In the genomic region with DNA sequence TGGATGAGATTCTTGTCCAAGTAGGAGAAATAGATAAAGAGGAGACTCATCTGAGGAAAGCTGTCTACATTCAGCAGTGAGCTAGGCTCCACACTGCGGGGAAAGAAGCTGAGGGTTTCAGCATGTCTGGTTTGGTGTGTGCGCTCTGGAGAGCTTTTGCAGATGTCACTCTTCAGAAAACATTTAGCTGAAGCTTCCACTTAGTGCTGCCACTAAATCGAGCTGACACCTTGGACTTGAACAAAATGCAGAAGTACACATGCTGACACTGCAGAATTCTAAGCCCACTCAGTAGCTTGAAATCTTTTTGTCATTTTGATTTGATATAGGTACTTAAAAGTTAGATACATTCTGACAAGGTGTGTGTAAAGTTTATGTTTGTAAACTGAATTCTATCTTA, we compare ENCODE assay signal across 18 cellular contexts. TPM values are rescaled to one million over a fixed set of nuclear protein-coding genes. Genes with fewer than 3 reads are reported as not detected.
DNase-seq lines count a peak whose midpoint lies in the region; ATAC-seq, FAIRE-seq and TF ChIP-seq lines count a peak whose summit lies in the region.
"Had no signal": no experiment of that assay in that cellular context is flagged by ENCODE, and none has a peak within 500 bp of the region (broad histone marks: within the 10 kb centered on the region; RNA-seq: fewer than 3 reads in every experiment).

No MANE protein-coding gene starts in this region.

- no peak overlapping the region for H3K27ac ChIP-seq in A549
- H3K27ac ChIP-seq in cardiac muscle cell, result peak overlapping the region; percentile 31
- H3K27ac ChIP-seq in dorsolateral prefrontal cortex, result peak overlapping the region in 5 of 59 donors; percentile 8 to 39 (median 25)

- TF ChIP-seq POLR2A in A549 (IDR thresholded peaks at IDR 0.05; ENCODE audit: low read length) (no peak), erythroblast (IDR thresholded peaks at IDR 0.05; ENCODE audit: low read length) (no peak)

- no peak overlapping the region for H3K4me2 ChIP-seq in A549
- H3K4me2 ChIP-seq: SK-N-SH had no signal

- H3K9me3 ChIP-seq in A549 (no peaks in the 10 kb centered on the region), cardiac muscle cell (ENCODE audit: low read depth) (no peaks in the 10 kb centered on the region)
- H3K9me3 ChIP-seq: SK-N-SH had no signal

- H3K36me3 ChIP-seq in cardiac muscle cell, result peaks cover 8% of the 10 kb centered on the region

- intact Hi-C loops in MCF 10A (cut with micrococcal nuclease) (no loop called here), dorsolateral prefrontal cortex (cut with DNase I) (no loop called here)

- FAIRE-seq in A549 (lab: Jason Lieb, UNC), result no peak
- FAIRE-seq: RCC 7860 had no signal

- TF ChIP-seq CTCF in A549 (IDR thresholded peaks at IDR 0.05), result no peak
- no peak for TF ChIP-seq CTCF in cardiac muscle cell (IDR thresholded peaks at IDR 0.05; ENCODE audit: low read depth, low read length)
- TF ChIP-seq CTCF in MCF 10A (IDR thresholded peaks at IDR 0.05; ENCODE audit: unreplicated experiment), result no peak
- no peak for TF ChIP-seq CTCF in dorsolateral prefrontal cortex (IDR thresholded peaks at IDR 0.05 in 54 of 56, conservative IDR thresholded peaks at IDR 0.05 in 2 of 56; ENCODE audit: low read depth in 1 of 56, partially characterized antibody in 56 of 56)

- CTCF ChIA-PET in A549 (lab: Yijun Ruan, JAX), result interaction anchor here (0.6 to 6.0 kb wide), 8 partner anchors 12 to 435 kb away, joined by 3 to 51 read pairs (median 6); partner anchors contain the start of gene HDDC3
- CTCF ChIA-PET in MCF 10A (lab: Yijun Ruan, JAX), result interaction anchor here (0.8 to 3.5 kb wide), 3 partner anchors 15 to 177 kb away, joined by 4 to 13 read pairs (median 10); no protein-coding TSS in a partner anchor
- CTCF ChIA-PET in activated CD4-positive, alpha-beta T cell treated with anti-CD3 and anti-CD28 coated beads, Interleukin-2, amount 10 ng/mL, durations not matched to agents 7 days and 5 days (lab: Charles Lee), result interaction anchor here (0.7 to 2.1 kb wide), 4 partner anchors 12 to 460 kb away, joined by 3 to 6 read pairs (median 3); no protein-coding TSS in a partner anchor

- H3K27me3 ChIP-seq in cardiac muscle cell, result no peaks in the 10 kb centered on the region
- no peaks in the 10 kb centered on the region for H3K27me3 ChIP-seq in dorsolateral prefrontal cortex

- no peak overlapping the region for H3K27ac Mint-ChIP-seq in MCF 10A (ENCODE audit: low read depth, unreplicated experiment)
- no peak overlapping the region for H3K27ac Mint-ChIP-seq in activated CD4-positive, alpha-beta T cell treated with anti-CD3 and anti-CD28 coated beads, Interleukin-2, amount 10 ng/mL, durations not matched to agents 7 days and 5 days

- DNase-seq in A549 (ENCODE audit: low read depth in 1 of 2, low spot score in 1 of 2), result no peak
- peak; percentile 28 for DNase-seq in GDM1 (lab: John Stamatoyannopoulos, UW)
- DNase-seq in RPMI8226, result peak; percentile 12
- peak in 1 of 2 donors; percentile 86 for DNase-seq in cardiac muscle cell (ENCODE audit: low read depth in 1 of 2, low spot score in 1 of 2)
- DNase-seq in MCF 10A (ENCODE audit: unreplicated experiment), result no peak
- DNase-seq in dorsolateral prefrontal cortex, result no peak
- DNase-seq in activated CD4-positive, alpha-beta T cell treated with anti-CD3 and anti-CD28 coated beads, Interleukin-2, amount 10 ng/mL, durations not matched to agents 7 days and 5 days, result no peak
- no peak for DNase-seq in erythroblast (lab: John Stamatoyannopoulos, UW)
- DNase-seq: AML-193; DMS79 treated with DMSO at 0.1 percent for 48 hours; NCI-H146; NCI-H446 treated with DMSO at 0.1 percent for 48 hours; NK-92 treated with Interleukin-12 subunit alpha and Interleukin-12 subunit beta, amount 100 ng/mL, for 24 hours; SHP77 treated with DMSO at 0.1 percent for 48 hours; SK-N-SH; T-cell had no signal

- no peak overlapping the region for H3K4me3 ChIP-seq in A549
- H3K4me3 ChIP-seq in cardiac muscle cell, result no peak overlapping the region
- H3K4me3 ChIP-seq in dorsolateral prefrontal cortex, result no peak overlapping the region

- peaks cover 100% of the 10 kb centered on the region for H3K36me3 Mint-ChIP-seq in MCF 10A (ENCODE audit: insufficient read depth, unreplicated experiment)
- H3K36me3 Mint-ChIP-seq in activated CD4-positive, alpha-beta T cell treated with anti-CD3 and anti-CD28 coated beads, Interleukin-2, amount 10 ng/mL, durations not matched to agents 7 days and 5 days (ENCODE audit: low read depth), result peaks cover 73% of the 10 kb centered on the region

- no TSS peak for BruUV-seq in MCF 10A (replicated peaks; lab: Mats Ljungman, UMichigan)

- H3K4me3 Mint-ChIP-seq in MCF 10A (ENCODE audit: unreplicated experiment), result no peak overlapping the region
- H3K4me3 Mint-ChIP-seq in activated CD4-positive, alpha-beta T cell treated with anti-CD3 and anti-CD28 coated beads, Interleukin-2, amount 10 ng/mL, durations not matched to agents 7 days and 5 days, result no peak overlapping the region
- H3K4me3 Mint-ChIP-seq: CD14-positive monocyte, T-cell had no signal

- no peaks in the 10 kb centered on the region for H3K9me3 Mint-ChIP-seq in MCF 10A (ENCODE audit: unreplicated experiment)
- no peaks in the 10 kb centered on the region for H3K9me3 Mint-ChIP-seq in activated CD4-positive, alpha-beta T cell treated with anti-CD3 and anti-CD28 coated beads, Interleukin-2, amount 10 ng/mL, durations not matched to agents 7 days and 5 days
- H3K9me3 Mint-ChIP-seq: CD14-positive monocyte, T-cell had no signal

- H3K4me1 ChIP-seq in A549 (no peaks in the 10 kb centered on the region), cardiac muscle cell (ENCODE audit: low read depth) (peaks cover 27% of the 10 kb centered on the region)

- no peaks in the 10 kb centered on the region for H3K4me1 Mint-ChIP-seq in MCF 10A (ENCODE audit: insufficient read depth, unreplicated experiment)
- H3K4me1 Mint-ChIP-seq in activated CD4-positive, alpha-beta T cell treated with anti-CD3 and anti-CD28 coated beads, Interleukin-2, amount 10 ng/mL, durations not matched to agents 7 days and 5 days, result peaks cover 18% of the 10 kb centered on the region

- WGBS in A549 (ENCODE audit: missing lambda C conversion rate), result 70% methylated on average over 3 of the region's 3 CpGs

- POLR2A ChIA-PET in A549 (lab: Yijun Ruan, JAX), result no interaction called here
- POLR2A ChIA-PET in MCF 10A (lab: Yijun Ruan, JAX), result interaction anchor here (1.0 kb wide), 1 partner anchor 145 kb away, joined by 3 read pairs; the partner anchor contains the start of gene ZNF774
- POLR2A ChIA-PET in activated CD4-positive, alpha-beta T cell treated with anti-CD3 and anti-CD28 coated beads, Interleukin-2, amount 10 ng/mL, durations not matched to agents 7 days and 5 days (lab: Charles Lee), result no interaction called here

- H3K27me3 Mint-ChIP-seq in MCF 10A (ENCODE audit: insufficient read depth, unreplicated experiment), result no peaks in the 10 kb centered on the region
- no peaks in the 10 kb centered on the region for H3K27me3 Mint-ChIP-seq in activated CD4-positive, alpha-beta T cell treated with anti-CD3 and anti-CD28 coated beads, Interleukin-2, amount 10 ng/mL, durations not matched to agents 7 days and 5 days
- H3K27me3 Mint-ChIP-seq: T-cell had no signal

- no peak for TF ChIP-seq RAD21 in A549 (conservative IDR thresholded peaks at IDR 0.05 in 1 of 2, IDR thresholded peaks at IDR 0.05 in 1 of 2)

- no peak for ATAC-seq in A549
- ATAC-seq: T-cell had no signal

- TF ChIP-seq EP300 in A549 (IDR thresholded peaks at IDR 0.05), result no peak

TF ChIP-seq in A549, 52 proteins besides CTCF, POLR2A, EP300 and RAD21:
- TF ChIP-seq NPAS2 (CRISPR knock-in tag; IDR thresholded peaks at IDR 0.05; ENCODE audit: borderline replicate concordance) (no peak), MYC (IDR thresholded peaks at IDR 0.05; ENCODE audit: borderline replicate concordance, low read length) (no peak), EHMT2 (IDR thresholded peaks at IDR 0.05; ENCODE audit: low read depth) (no peak), MAFK (IDR thresholded peaks at IDR 0.05; ENCODE audit: partially characterized antibody) (peak; percentile 95)

RNA-seq across cellular contexts. Expression of gene CRTC3, which starts 32.3 kb away (rescaled TPM):
- polyA plus RNA-seq in A549 (2011; rRNA removed) (28.6 and 30.5 TPM in 2 replicates), A549 (2017; fragmentation: RNase III; extraction: RNeasy Plus Mini Kit Qiagen cat#74134 plus additional on column Dnase treatment) (17.5 to 20.1 TPM (median 18.2 TPM) in 3 replicates), cardiac muscle cell (15.1 and 21.7 TPM in 2 replicates)
- polyA plus RNA-seq in A549 (2012; cell fraction: cytosol; rRNA removed), result 14.9 and 19.7 TPM in 2 replicates
- 40.7 and 45.9 TPM in 2 replicates for polyA plus RNA-seq in A549 (2012; cell fraction: nucleus; rRNA removed)
- polyA minus RNA-seq in A549 (2011; rRNA and poly(A)+ RNA removed), result 34.3 and 36.2 TPM in 2 replicates
- total RNA-seq in cardiac muscle cell (14.0 and 24.5 TPM in 2 replicates), MCF 10A (2022) (22.6 and 25.9 TPM in 2 replicates), dorsolateral prefrontal cortex (100 to 1,000 TPM in 1 of 120 experiments, 10 to 100 TPM in 119; 33.6 to 101 (median 56.1) TPM)
- 10 to 100 TPM; 85.1 to 90.7 TPM for total RNA-seq in activated CD4-positive, alpha-beta T cell treated with anti-CD3 and anti-CD28 coated beads, Interleukin-2, amount 10 ng/mL, durations not matched to agents 7 days and 5 days

Comparison
In these comparisons a context has a peak if more than half of its experiments do, and no peak if none do; other contexts are left out.
1. DNase-seq: peak in GDM1 (single experiment) and RPMI8226 (single experiment); none in A549 (0 of 2), MCF 10A (single experiment), dorsolateral prefrontal cortex (0 of 10), activated CD4-positive, alpha-beta T cell treated with anti-CD3 and anti-CD28 coated beads, Interleukin-2, amount 10 ng/mL, durations not matched to agents 7 days and 5 days (single experiment) and erythroblast (0 of 2).